In genomic region chr1:144560717-144561246, GRCh38 we compare ENCODE assay signal across 1 cellular context.
A peak's percentile ranks its signal among the peaks of the same experiment; 100 is the strongest.
TF ChIP-seq lines count a peak whose summit lies in the region.

No MANE protein-coding gene starts in this region.

TF ChIP-seq in K562, 482 proteins besides CTCF, POLR2A, EP300 and RAD21 (continued from another document):
- TF ChIP-seq POLR2G (IDR thresholded peaks at IDR 0.05; ENCODE audit: low read depth, low read length) = peak; percentile 76
- peak in 1 of 2 experiments; percentile 33; a peak in 1 of 4 replicates for TF ChIP-seq MAZ (CRISPR knock-in tag; conservative IDR thresholded peaks at IDR 0.05 in 1 of 2, IDR thresholded peaks at IDR 0.05 in 1 of 2)
- TF ChIP-seq AFF4 (CRISPR knock-in tag; IDR thresholded peaks at IDR 0.05) = 0 out of 2 replicates have a peak, but pooled peaks have one; percentile 39
- TF ChIP-seq GTF2A2 (tag; IDR thresholded peaks at IDR 0.05) = peak; percentile 96
- peak; percentile 94 for TF ChIP-seq RUNX1 (IDR thresholded peaks at IDR 0.05; ENCODE audit: low read depth)
- 0 out of 2 replicates have a peak, but pooled peaks have one; percentile 36 for TF ChIP-seq HCFC1 (IDR thresholded peaks at IDR 0.05; ENCODE audit: low read depth, low read length)
- TF ChIP-seq SUPT5H (IDR thresholded peaks at IDR 0.05) = peak; percentile 88
- peak; percentile 77 for TF ChIP-seq RBFOX2 (IDR thresholded peaks at IDR 0.05; ENCODE audit: low read depth, low read length)
- peak; percentile 20 to 63; a peak in 1 of 4 replicates for TF ChIP-seq MLLT1 (IDR thresholded peaks at IDR 0.05)
- TF ChIP-seq MED1 (CRISPR knock-in tag; IDR thresholded peaks at IDR 0.05; ENCODE audit: borderline replicate concordance) = 0 out of 2 replicates have a peak, but pooled peaks have one; percentile 83
- TF ChIP-seq MTA3 (IDR thresholded peaks at IDR 0.05; ENCODE audit: borderline replicate concordance) = peak; percentile 66; the same call in 1 of the 2 replicates
- peak in 1 of 2 experiments; percentile 90; a peak in 2 of 4 replicates for TF ChIP-seq BCLAF1 (IDR thresholded peaks at IDR 0.05; ENCODE audit: borderline replicate concordance in 1 of 2, control insufficient read depth in 1 of 2, low read depth in 2 of 2, low read length in 1 of 2)
- peak; percentile 79 for TF ChIP-seq ETS1 (conservative IDR thresholded peaks at IDR 0.05; ENCODE audit: control insufficient read depth, low read depth, low read length)
- 0 out of 2 replicates have a peak, but pooled peaks have one; percentile 26 for TF ChIP-seq HLTF (IDR thresholded peaks at IDR 0.05)
- TF ChIP-seq THAP12 (CRISPR knock-in tag; IDR thresholded peaks at IDR 0.05) = 0 out of 2 replicates have a peak, but pooled peaks have one; percentile 19
- peak in 1 of 2 experiments; percentile 99; a peak in 2 of 4 replicates for TF ChIP-seq KDM4B (IDR thresholded peaks at IDR 0.05; ENCODE audit: borderline replicate concordance in 2 of 2, low read depth in 1 of 2)
- TF ChIP-seq POLR2AphosphoS2 (IDR thresholded peaks at IDR 0.05; ENCODE audit: low read length) = peak; percentile 87; the same call in 1 of the 2 replicates
TF ChIP-seq in K562: peak in this region for 59; not testable (repeated sequence) for 423.
